ENCODE assay signal across 8 cellular contexts in genomic region chr7:92245487-92246362, GRCh38. TPM values are rescaled to one million over a fixed set of nuclear protein-coding genes. Genes with fewer than 3 reads are reported as not detected.
DNase-seq lines count a peak whose midpoint lies in the region; ATAC-seq and TF ChIP-seq lines count a peak whose summit lies in the region.

TSS of gene ANKIB1 (plus strand) at chr7:92245974. CDS start at chr7:92294979, 49,005 bp downstream.
TSS of gene KRIT1 (minus strand) at chr7:92245914. CDS start at chr7:92242135, 3,779 bp downstream.

- peak within 1 kb of the TSS; percentile 97 to 100 for H4K8ac ChIP-seq in IMR-90 (ENCODE audit: low read depth in 2 of 2, low read length in 2 of 2)

- CTCF ChIA-PET in IMR-90 (lab: Yijun Ruan, JAX): interaction anchor here (0.5 to 0.9 kb wide), 2 partner anchors 156 to 351 kb away, joined by 3 to 4 read pairs; no protein-coding TSS in a partner anchor

- no peaks in the 10 kb centered on the region for H3K9me3 ChIP-seq in IMR-90 (ENCODE audit: control insufficient read depth, insufficient read depth, low read length)

- H3K36me3 ChIP-seq in IMR-90 (ENCODE audit: control insufficient read depth, insufficient read depth, low read length): peaks cover 2% of the 10 kb centered on the region; the same call in 1 of the 2 replicates

- H2BK20ac ChIP-seq in IMR-90 (ENCODE audit: low read depth, low read length): 0 out of 2 replicates have a peak within 1 kb of the TSS, but pooled peaks have one; percentile 38

- no peak for TF ChIP-seq CTCF in IMR-90 (conservative IDR thresholded peaks at IDR 0.05; ENCODE audit: low read depth, low read length)

- H2BK15ac ChIP-seq in IMR-90 (ENCODE audit: low read depth, low read length): peak within 1 kb of the TSS; percentile 62; the same call in 1 of the 3 replicates

- dilution Hi-C loops in IMR-90 (cut with HindIII; ENCODE audit: low sequenced_read_pairs, unreplicated experiment): no loop called here

- TF ChIP-seq POLR2A in IMR-90 (IDR thresholded peaks at IDR 0.05; ENCODE audit: low read depth, low read length): peak; percentile 71; the same call in 1 of the 2 replicates

- peak within 1 kb of the TSS; percentile 98 for H4K91ac ChIP-seq in IMR-90 (ENCODE audit: insufficient read depth, low read depth, low read length)

- no peaks in the 10 kb centered on the region; the same call in 1 of the 2 replicates for H4K20me1 ChIP-seq in IMR-90 (ENCODE audit: insufficient read depth, low read length)

- peak within 1 kb of the TSS; percentile 52 for H2AK5ac ChIP-seq in IMR-90 (ENCODE audit: low read depth, low read length)

- H3K79me1 ChIP-seq in IMR-90 (ENCODE audit: low read depth in 1 of 2, low read length in 2 of 2): peaks cover 22 to 39% of the 10 kb centered on the region in 2 experiments

- no peaks in the 10 kb centered on the region; the same call in 1 of the 2 replicates for H3K4me1 ChIP-seq in IMR-90 (ENCODE audit: control insufficient read depth, insufficient read depth, low read length)

- DNase-seq in DMS114 treated with DMSO at 0.1 percent for 48 hours (lab: John Stamatoyannopoulos, UW; ENCODE audit: unreplicated experiment): peak; percentile 76
- peak; percentile 67 for DNase-seq in IMR-90
- DNase-seq in OCI-M1 (lab: John Stamatoyannopoulos, UW): peak; percentile 100
- peak; percentile 76 for DNase-seq in activated T-cell treated with anti-CD3 and anti-CD28 coated beads for 4 hours
- DNase-seq in epithelial cell of prostate (ENCODE audit: low read depth, low spot score): no peak
- DNase-seq in mucosa of gallbladder (ENCODE audit: low spot score): peak; percentile 84
- DNase-seq in stimulated activated CD8-positive, alpha-beta memory T cell treated with anti-CD3 and anti-CD28 coated beads, Interleukin-7, amount 100 ng/mL, for 1 hour (ENCODE audit: low read depth in 2 of 2): peak; percentile 70 to 74

- peak within 1 kb of the TSS; percentile 90 for H2BK5ac ChIP-seq in IMR-90 (ENCODE audit: low read depth, low read length, poor library complexity, severe bottlenecking)

- H3K9ac ChIP-seq in IMR-90 (ENCODE audit: low read depth, low read length): peak within 1 kb of the TSS; percentile 91

- in situ Hi-C loops in IMR-90 (cut with MboI; ENCODE audit: low sequenced_read_pairs): no loop called here

- peak within 1 kb of the TSS; percentile 58 for H2BK120ac ChIP-seq in IMR-90 (ENCODE audit: low read depth, low read length)

- no peak; the same call in 1 of the 2 replicates for TF ChIP-seq RAD21 in IMR-90 (IDR thresholded peaks at IDR 0.05; ENCODE audit: low read length)

- H2AFZ ChIP-seq in IMR-90 (replicated peaks; ENCODE audit: low read length, poor library complexity): peak within 1 kb of the TSS; percentile 95

- H4K5ac ChIP-seq in IMR-90 (ENCODE audit: low read depth, low read length): peak within 1 kb of the TSS; percentile 93

- H3K4ac ChIP-seq in IMR-90 (ENCODE audit: low read depth, low read length): peak within 1 kb of the TSS; percentile 96

- H3K23ac ChIP-seq in IMR-90 (ENCODE audit: low read depth, low read length): peak within 1 kb of the TSS; percentile 88

- peak within 1 kb of the TSS; percentile 80 for H3K56ac ChIP-seq in IMR-90 (ENCODE audit: extremely low read depth, insufficient read depth, low read length)

- WGBS in IMR-90 (ENCODE audit: extremely low coverage in 2 of 2, insufficient read length in 1 of 2), 2 experiments: 0% methylated on average over 4 of the region's 72 CpGs; no CpG with 5 or more reads in 1 of the 2 experiments

- peak within 1 kb of the TSS; percentile 92 for H3K14ac ChIP-seq in IMR-90 (replicated peaks; ENCODE audit: low read depth, low read length)

- peak within 1 kb of the TSS; percentile 96 for H2AK9ac ChIP-seq in IMR-90 (replicated peaks; ENCODE audit: low read depth, low read length, poor library complexity)

- POLR2A ChIA-PET in IMR-90 (lab: Charles Lee; ENCODE audit: unreplicated experiment): no interaction called here

- no peaks in the 10 kb centered on the region for H3K27me3 ChIP-seq in IMR-90 (ENCODE audit: control insufficient read depth, insufficient read depth, low read length)

- H3K4me3 ChIP-seq in IMR-90 (ENCODE audit: insufficient read depth, low read depth, low read length): peak within 1 kb of the TSS; percentile 83

- intact Hi-C loops in IMR-90 (cut with micrococcal nuclease): no loop called here

- H3K27ac ChIP-seq in IMR-90 (ENCODE audit: insufficient read depth, low read length) (peak within 1 kb of the TSS; percentile 93), epithelial cell of prostate (peak within 1 kb of the TSS; percentile 87)

- ATAC-seq in GM21528 (IDR thresholded peaks at IDR 0.05; ENCODE audit: low FRiP score, unreplicated experiment) (peak; percentile 79), IMR-90 (ENCODE audit: low read depth) (peak; percentile 90)

- H3K9me1 ChIP-seq in IMR-90 (ENCODE audit: insufficient read depth, low read length): no peaks in the 10 kb centered on the region

- H3K18ac ChIP-seq in IMR-90 (ENCODE audit: low read depth, low read length): peak within 1 kb of the TSS; percentile 70

- TSS peak; percentile 62 for BruUV-seq in IMR-90 (replicated peaks; lab: Mats Ljungman, UMichigan)

- H3K4me2 ChIP-seq in IMR-90 (ENCODE audit: low read depth, low read length): peak within 1 kb of the TSS; percentile 100

TF ChIP-seq in IMR-90, 13 proteins besides CTCF, POLR2A, EP300 and RAD21:
- peak; percentile 34; the same call in 1 of the 2 replicates for TF ChIP-seq MXI1 (IDR thresholded peaks at IDR 0.05; ENCODE audit: borderline replicate concordance, low read depth, low read length)
- TF ChIP-seq ELK1 (IDR thresholded peaks at IDR 0.05; ENCODE audit: borderline replicate concordance, low read depth, low read length): no peak
- TF ChIP-seq SMC3 (IDR thresholded peaks at IDR 0.05; ENCODE audit: low read depth, low read length): no peak
- TF ChIP-seq MAZ (IDR thresholded peaks at IDR 0.05; ENCODE audit: borderline replicate concordance, low read depth, low read length): peak; percentile 68; the same call in 1 of the 2 replicates
- TF ChIP-seq FOS (IDR thresholded peaks at IDR 0.05; ENCODE audit: low read depth, low read length): no peak
TF ChIP-seq in IMR-90: peak in this region for 2.

RNA-seq across cellular contexts. Expression of gene ANKIB1, which starts in this region (rescaled TPM):
- 33.9 and 39.4 TPM in 2 replicates for total RNA-seq in IMR-90 (2012; rRNA removed)
- polyA plus RNA-seq in IMR-90 (2012; rRNA removed): 17.9 and 18.7 TPM in 2 replicates
- polyA plus RNA-seq in IMR-90 (2012; cell fraction: cytosol; rRNA removed): 5.2 and 8.9 TPM in 2 replicates
- polyA plus RNA-seq in IMR-90 (2012; cell fraction: nucleus; rRNA removed; ENCODE audit: low replicate concordance): 14.4 and 61.9 TPM in 2 replicates
- total RNA-seq in mucosa of gallbladder: 55.9 TPM

RNA-seq across cellular contexts. Expression of gene KRIT1, which starts in this region (rescaled TPM):
- total RNA-seq in IMR-90 (2012; rRNA removed) (38.2 and 40.3 TPM in 2 replicates), mucosa of gallbladder (52.3 TPM)
- polyA plus RNA-seq in IMR-90 (2012; rRNA removed): 19.7 and 22.9 TPM in 2 replicates
- 6.3 and 14.3 TPM in 2 replicates for polyA plus RNA-seq in IMR-90 (2012; cell fraction: cytosol; rRNA removed)
- polyA plus RNA-seq in IMR-90 (2012; cell fraction: nucleus; rRNA removed; ENCODE audit: low replicate concordance): 14.9 and 43.2 TPM in 2 replicates
